ENCODE assay signal across 8 cellular contexts in the genomic region with DNA sequence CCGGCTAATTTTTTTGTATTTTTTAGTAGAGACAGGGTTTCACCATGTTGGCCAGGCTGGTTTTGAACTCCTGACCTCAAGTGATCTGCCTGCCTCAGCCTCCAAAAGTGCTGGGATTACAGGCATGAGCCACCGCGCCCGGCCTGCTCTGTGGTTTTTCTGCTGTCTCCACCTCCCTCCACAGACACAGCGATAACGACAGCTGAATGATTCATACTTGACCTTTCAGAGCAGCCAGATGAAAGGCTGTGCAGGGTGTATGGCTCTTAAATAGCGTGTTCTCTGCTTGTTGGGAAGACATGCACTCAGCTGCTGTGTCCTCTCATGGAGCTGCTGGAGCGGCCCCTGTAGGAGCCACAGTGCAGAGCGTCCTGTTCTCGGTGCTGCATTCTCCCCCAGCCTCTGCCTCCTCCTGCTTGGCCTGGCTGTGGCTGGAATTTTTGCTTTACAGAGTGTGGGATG.
DNase-seq lines count a peak whose midpoint lies in the region; ATAC-seq and TF ChIP-seq lines count a peak whose summit lies in the region.
"Not testable (repeated sequence)": the region's sequence is repeated elsewhere in the genome, so short reads cannot be mapped to it uniquely, and the experiment has no call there.

No MANE protein-coding gene starts in this region.

- TF ChIP-seq CTCF in dorsolateral prefrontal cortex (IDR thresholded peaks at IDR 0.05 in 54 of 56, conservative IDR thresholded peaks at IDR 0.05 in 2 of 56; ENCODE audit: low read depth in 1 of 56, partially characterized antibody in 56 of 56): not testable (repeated sequence)
- TF ChIP-seq CTCF in left lung (IDR thresholded peaks at IDR 0.05): peak in 1 of 2 donors; percentile 27

- peak; percentile 87 for DNase-seq in AG08396 (ENCODE audit: low spot score)
- peak; percentile 100 for DNase-seq in LHCN-M2 (ENCODE audit: low read depth)
- DNase-seq in SHP77 (lab: John Stamatoyannopoulos, UW): peak; percentile 95 to 97
- peak; percentile 85 for DNase-seq in activated CD8-positive, alpha-beta memory T cell treated with anti-CD3 and anti-CD28 coated beads, Interleukin-2, amount 50 U/mL, for 48 hours
- DNase-seq in dorsolateral prefrontal cortex: peak in 6 of 10 donors; percentile 12 to 54 (median 37)
- peak; percentile 76 to 81 for DNase-seq in left lung
- DNase-seq in stimulated activated CD4-positive, alpha-beta T cell treated with anti-CD3 and anti-CD28 coated beads, Interleukin-2, amount 100 ng/mL, for 48 hours: peak; percentile 68 to 69

- ATAC-seq in GM19351 (IDR thresholded peaks at IDR 0.05; ENCODE audit: unreplicated experiment) (peak; percentile 98), left lung (peak; percentile 99)

- not testable (repeated sequence) for H3K9me3 ChIP-seq in left lung

- not testable (repeated sequence) for H3K4me3 ChIP-seq in dorsolateral prefrontal cortex, left lung

- peaks cover 0 to 20% of the 10 kb centered on the region in 2 donors for H3K36me3 ChIP-seq in left lung

- not testable (repeated sequence) for H3K27me3 ChIP-seq in dorsolateral prefrontal cortex, left lung

- peak overlapping the region in 2 of 59 donors; percentile 3 to 37 for H3K27ac ChIP-seq in dorsolateral prefrontal cortex
- peak overlapping the region in 1 of 2 donors; percentile 5 for H3K27ac ChIP-seq in left lung

- not testable (repeated sequence) for H3K4me1 ChIP-seq in left lung

- intact Hi-C loops in dorsolateral prefrontal cortex (cut with DNase I); left lung (cut with DNase I): not testable (repeated sequence)

Comparison
In these comparisons a context has a peak if more than half of its experiments do, and no peak if none do; other contexts are left out.
1. DNase-seq: peak in every context shown above with its lines; median percentile 100 in LHCN-M2; 96 in SHP77; 87 in AG08396; 85 in activated CD8-positive, alpha-beta memory T cell treated with anti-CD3 and anti-CD28 coated beads, Interleukin-2, amount 50 U/mL, for 48 hours; 78 in left lung; 68 in stimulated activated CD4-positive, alpha-beta T cell treated with anti-CD3 and anti-CD28 coated beads, Interleukin-2, amount 100 ng/mL, for 48 hours; 37 in dorsolateral prefrontal cortex.